8 cellular contexts compared by ENCODE assay signal in the genomic region with DNA sequence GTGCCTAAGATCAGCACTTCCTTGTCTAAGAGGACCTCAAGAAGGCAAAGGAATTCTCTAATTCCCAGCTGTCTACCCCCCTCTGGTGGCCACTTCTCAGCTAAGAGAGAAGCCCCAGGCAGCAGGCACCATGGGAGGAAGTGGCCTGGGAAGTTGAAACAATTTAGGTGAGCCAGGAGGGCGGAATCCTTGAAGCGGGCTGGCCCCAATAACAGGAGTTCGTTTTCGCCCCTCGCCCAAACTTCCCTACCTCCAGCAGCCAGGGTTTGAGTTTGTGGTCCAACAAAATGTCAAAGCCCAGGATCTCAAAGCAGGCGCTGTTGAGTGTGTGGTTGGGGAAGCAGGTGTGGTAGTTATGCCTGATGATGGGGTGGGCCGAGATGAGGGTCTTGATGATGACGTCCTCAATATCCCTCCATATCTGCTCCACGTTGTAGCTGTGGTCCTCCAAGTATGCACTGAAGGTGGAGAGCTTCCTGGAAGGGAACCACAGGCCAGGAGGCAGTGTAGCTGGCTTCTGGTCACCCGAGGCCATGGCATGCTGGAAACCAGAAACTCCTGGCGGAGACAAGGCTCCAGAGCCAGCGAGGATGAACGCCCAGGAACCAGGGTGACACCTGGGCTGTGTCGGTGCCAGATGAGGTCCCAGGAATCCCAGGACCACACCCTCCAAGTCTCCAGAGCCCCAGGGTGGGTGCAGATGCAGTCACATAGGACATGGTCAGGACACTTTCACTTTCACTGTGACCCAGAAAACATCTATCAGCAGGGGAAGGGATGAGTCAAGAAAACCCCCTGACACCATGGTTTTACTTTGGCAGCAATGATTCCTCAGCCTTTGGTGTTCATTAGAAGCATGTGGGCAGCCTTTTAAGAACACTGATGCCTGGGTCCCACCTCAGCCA. TPM values are rescaled to one million over a fixed set of nuclear protein-coding genes. Genes with fewer than 3 reads are reported as not detected.
A peak's percentile ranks its signal among the peaks of the same experiment; 100 is the strongest.
DNase-seq lines count a peak whose midpoint lies in the region; ATAC-seq and TF ChIP-seq lines count a peak whose summit lies in the region.

No MANE protein-coding gene starts in this region.

- WGBS in ovary, 3 donors, result 42 to 50% (median 46%) methylated on average over 14 of the region's 14 CpGs

- no peak overlapping the region for H3K27ac Mint-ChIP-seq in GM23338
- H3K27ac Mint-ChIP-seq in activated T-helper 2 cell treated with anti-CD3 and anti-CD28 coated beads, Interferon-gamma antibody, Interleukin-2, Interleukin-4, amounts not matched to agents 10 μg/mL and 5 μg/mL and 100 μg/mL, durations not matched to agents 14 hours and 24 hours and 36 hours, result no peak overlapping the region

- H3K9me2 ChIP-seq in GM23338 (ENCODE audit: insufficient read depth), result no peaks in the 10 kb centered on the region

- no peak for TF ChIP-seq POLR2A in ovary (IDR thresholded peaks at IDR 0.05)

- ATAC-seq in GM23338 (peak; percentile 97), HG03025 (IDR thresholded peaks at IDR 0.05; ENCODE audit: low FRiP score, unreplicated experiment) (no peak), HG02571 (IDR thresholded peaks at IDR 0.05; ENCODE audit: unreplicated experiment) (no peak)

- peaks cover 14% of the 10 kb centered on the region for H3K27me3 Mint-ChIP-seq in GM23338 (ENCODE audit: insufficient read depth, low read depth, poor library complexity)
- peaks cover 50% of the 10 kb centered on the region for H3K27me3 Mint-ChIP-seq in activated T-helper 2 cell treated with anti-CD3 and anti-CD28 coated beads, Interferon-gamma antibody, Interleukin-2, Interleukin-4, amounts not matched to agents 10 μg/mL and 5 μg/mL and 100 μg/mL, durations not matched to agents 14 hours and 24 hours and 36 hours (ENCODE audit: low read depth)

- no peaks in the 10 kb centered on the region for H3K9me3 ChIP-seq in ovary

- no peak overlapping the region for H3K4me3 ChIP-seq in GM23338
- H3K4me3 ChIP-seq in ovary, result no peak overlapping the region

- TF ChIP-seq EP300 in ovary (IDR thresholded peaks at IDR 0.05), result no peak

- H2AFZ ChIP-seq in GM23338, result no peak overlapping the region

- no peaks in the 10 kb centered on the region for H4K20me1 ChIP-seq in GM23338 (replicated peaks; ENCODE audit: insufficient read depth)

- no peak overlapping the region for H3K4me2 ChIP-seq in GM23338

- H3K36me3 Mint-ChIP-seq in GM23338 (ENCODE audit: low read depth), result no peaks in the 10 kb centered on the region; the same call in 2 of the 3 replicates
- no peaks in the 10 kb centered on the region for H3K36me3 Mint-ChIP-seq in activated T-helper 2 cell treated with anti-CD3 and anti-CD28 coated beads, Interferon-gamma antibody, Interleukin-2, Interleukin-4, amounts not matched to agents 10 μg/mL and 5 μg/mL and 100 μg/mL, durations not matched to agents 14 hours and 24 hours and 36 hours (ENCODE audit: low read depth)

- DNase-seq in DMS53 treated with DMSO at 0.1 percent for 48 hours (lab: John Stamatoyannopoulos, UW; ENCODE audit: unreplicated experiment), result peak; percentile 63
- DNase-seq in GM23338 (ENCODE audit: low spot score), result peak; percentile 97
- peak; percentile 55 to 73 for DNase-seq in NCI-H524 (lab: John Stamatoyannopoulos, UW)
- DNase-seq in activated T-helper 2 cell treated with anti-CD3 and anti-CD28 coated beads, Interferon-gamma antibody, Interleukin-2, Interleukin-4, amounts not matched to agents 10 μg/mL and 5 μg/mL and 100 μg/mL, durations not matched to agents 14 hours and 24 hours and 36 hours (ENCODE audit: low spot score), result peak; percentile 13
- DNase-seq in glomerular endothelial cell (ENCODE audit: extremely low read depth, low read depth, low spot score), result peak; percentile 67
- peak; percentile 27 to 68 (median 39) for DNase-seq in ovary

- peaks cover 6% of the 10 kb centered on the region for H3K4me1 Mint-ChIP-seq in GM23338
- peaks cover 18% of the 10 kb centered on the region for H3K4me1 Mint-ChIP-seq in activated T-helper 2 cell treated with anti-CD3 and anti-CD28 coated beads, Interferon-gamma antibody, Interleukin-2, Interleukin-4, amounts not matched to agents 10 μg/mL and 5 μg/mL and 100 μg/mL, durations not matched to agents 14 hours and 24 hours and 36 hours (ENCODE audit: low read depth)

- no peaks in the 10 kb centered on the region for H3K36me3 ChIP-seq in GM23338 (ENCODE audit: insufficient read depth)
- no peaks in the 10 kb centered on the region for H3K36me3 ChIP-seq in ovary

- 0 out of 2 replicates have a peak, but pooled peaks cover 2% of the 10 kb centered on the region for H3F3A ChIP-seq in GM23338 (replicated peaks; ENCODE audit: low read depth)

- intact Hi-C loops in activated T-helper 2 cell treated with anti-CD3 and anti-CD28 coated beads, Interferon-gamma antibody, Interleukin-2, Interleukin-4, amounts not matched to agents 10 μg/mL and 5 μg/mL and 100 μg/mL, durations not matched to agents 14 hours and 24 hours and 36 hours (cut with micrococcal nuclease), result no loop called here
- intact Hi-C loops in ovary (cut with DNase I), result loop anchor here in 1 of 4 donors (10.0 kb wide), 1 partner anchor 67 kb away; a partner anchor contains a TSS

- H3K4me3 Mint-ChIP-seq in GM23338, result no peak overlapping the region
- H3K4me3 Mint-ChIP-seq in activated T-helper 2 cell treated with anti-CD3 and anti-CD28 coated beads, Interferon-gamma antibody, Interleukin-2, Interleukin-4, amounts not matched to agents 10 μg/mL and 5 μg/mL and 100 μg/mL, durations not matched to agents 14 hours and 24 hours and 36 hours (ENCODE audit: low read depth), result no peak overlapping the region

- no peaks in the 10 kb centered on the region for H3K9me3 Mint-ChIP-seq in GM23338
- no peaks in the 10 kb centered on the region for H3K9me3 Mint-ChIP-seq in activated T-helper 2 cell treated with anti-CD3 and anti-CD28 coated beads, Interferon-gamma antibody, Interleukin-2, Interleukin-4, amounts not matched to agents 10 μg/mL and 5 μg/mL and 100 μg/mL, durations not matched to agents 14 hours and 24 hours and 36 hours

- TF ChIP-seq CTCF in GM23338 (conservative IDR thresholded peaks at IDR 0.05; ENCODE audit: low read depth in 2 of 2) (peak; percentile 88 to 97), ovary (IDR thresholded peaks at IDR 0.05) (no peak)

- H3K27ac ChIP-seq in GM23338 (ENCODE audit: low read depth) (no peak overlapping the region), ovary (no peak overlapping the region)

- peaks cover 15% of the 10 kb centered on the region; the same call in 1 of the 2 replicates for H3K27me3 ChIP-seq in GM23338 (ENCODE audit: insufficient read depth)
- no peaks in the 10 kb centered on the region for H3K27me3 ChIP-seq in ovary

- H3K79me2 ChIP-seq in GM23338 (replicated peaks; ENCODE audit: insufficient read depth), result no peaks in the 10 kb centered on the region

- H3K4me1 ChIP-seq in GM23338 (ENCODE audit: insufficient read depth) (no peaks in the 10 kb centered on the region), ovary (ENCODE audit: insufficient read depth) (no peaks in the 10 kb centered on the region)

TF ChIP-seq in GM23338, 12 proteins besides CTCF, POLR2A, EP300 and RAD21 (continues in another document):
- TF ChIP-seq, protein P1, sequence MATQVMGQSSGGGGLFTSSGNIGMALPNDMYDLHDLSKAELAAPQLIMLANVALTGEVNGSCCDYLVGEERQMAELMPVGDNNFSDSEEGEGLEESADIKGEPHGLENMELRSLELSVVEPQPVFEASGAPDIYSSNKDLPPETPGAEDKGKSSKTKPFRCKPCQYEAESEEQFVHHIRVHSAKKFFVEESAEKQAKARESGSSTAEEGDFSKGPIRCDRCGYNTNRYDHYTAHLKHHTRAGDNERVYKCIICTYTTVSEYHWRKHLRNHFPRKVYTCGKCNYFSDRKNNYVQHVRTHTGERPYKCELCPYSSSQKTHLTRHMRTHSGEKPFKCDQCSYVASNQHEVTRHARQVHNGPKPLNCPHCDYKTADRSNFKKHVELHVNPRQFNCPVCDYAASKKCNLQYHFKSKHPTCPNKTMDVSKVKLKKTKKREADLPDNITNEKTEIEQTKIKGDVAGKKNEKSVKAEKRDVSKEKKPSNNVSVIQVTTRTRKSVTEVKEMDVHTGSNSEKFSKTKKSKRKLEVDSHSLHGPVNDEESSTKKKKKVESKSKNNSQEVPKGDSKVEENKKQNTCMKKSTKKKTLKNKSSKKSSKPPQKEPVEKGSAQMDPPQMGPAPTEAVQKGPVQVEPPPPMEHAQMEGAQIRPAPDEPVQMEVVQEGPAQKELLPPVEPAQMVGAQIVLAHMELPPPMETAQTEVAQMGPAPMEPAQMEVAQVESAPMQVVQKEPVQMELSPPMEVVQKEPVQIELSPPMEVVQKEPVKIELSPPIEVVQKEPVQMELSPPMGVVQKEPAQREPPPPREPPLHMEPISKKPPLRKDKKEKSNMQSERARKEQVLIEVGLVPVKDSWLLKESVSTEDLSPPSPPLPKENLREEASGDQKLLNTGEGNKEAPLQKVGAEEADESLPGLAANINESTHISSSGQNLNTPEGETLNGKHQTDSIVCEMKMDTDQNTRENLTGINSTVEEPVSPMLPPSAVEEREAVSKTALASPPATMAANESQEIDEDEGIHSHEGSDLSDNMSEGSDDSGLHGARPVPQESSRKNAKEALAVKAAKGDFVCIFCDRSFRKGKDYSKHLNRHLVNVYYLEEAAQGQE (IDR thresholded peaks at IDR 0.05; ENCODE audit: unreplicated experiment), result no peak

RNA-seq across cellular contexts. Expression of a gene that starts 25.6 kb away (rescaled TPM):
- total RNA-seq in GM23338 (2014; rRNA removed; shearing (Covaris generic)), result 1.9 and 2.3 TPM in 2 replicates
- polyA plus RNA-seq in GM23338 (2016; fragmentation: Nextera tagmentation; extraction: Ambion mirVana) (3.5 and 4.7 TPM in 2 replicates), ovary (under 1 TPM; 0.06 to 0.47 TPM)
- total RNA-seq in activated T-helper 2 cell treated with anti-CD3 and anti-CD28 coated beads, Interferon-gamma antibody, Interleukin-2, Interleukin-4, amounts not matched to agents 10 μg/mL and 5 μg/mL and 100 μg/mL, durations not matched to agents 14 hours and 24 hours and 36 hours, result 0.07 TPM in 1 of 2 replicates, not detected in the other
- total RNA-seq in glomerular endothelial cell (not detected in 2 replicates), ovary (1 to 10 TPM in 1 of 7 donors, under 1 TPM in 3, not detected in 3; 0.17 to 3.8 (median 0.52) TPM)

RNA-seq across cellular contexts. Expression of a gene that starts 39.5 kb away (rescaled TPM):
- 14.4 and 24.8 TPM in 2 replicates for total RNA-seq in GM23338 (2014; rRNA removed; shearing (Covaris generic))
- polyA plus RNA-seq in GM23338 (2016; fragmentation: Nextera tagmentation; extraction: Ambion mirVana) (12.5 and 16.3 TPM in 2 replicates), ovary (100 to 1,000 TPM in 1 of 2 donors, 10 to 100 TPM in 1; 75.4 to 239 TPM)
- 51.7 and 53.7 TPM in 2 replicates for total RNA-seq in activated T-helper 2 cell treated with anti-CD3 and anti-CD28 coated beads, Interferon-gamma antibody, Interleukin-2, Interleukin-4, amounts not matched to agents 10 μg/mL and 5 μg/mL and 100 μg/mL, durations not matched to agents 14 hours and 24 hours and 36 hours
- total RNA-seq in glomerular endothelial cell (44.4 and 55.5 TPM in 2 replicates), ovary (100 to 1,000 TPM in 6 of 7 donors, 10 to 100 TPM in 1; 72.1 to 180 (median 159) TPM)

Comparison
In these comparisons a context has a peak if more than half of its experiments do, and no peak if none do; other contexts are left out.
1. DNase-seq: peak in every context shown above with its lines; median percentile 97 in GM23338; 67 in glomerular endothelial cell; 64 in NCI-H524; 63 in DMS53 treated with DMSO at 0.1 percent for 48 hours; 39 in ovary; 13 in activated T-helper 2 cell treated with anti-CD3 and anti-CD28 coated beads, Interferon-gamma antibody, Interleukin-2, Interleukin-4, amounts not matched to agents 10 μg/mL and 5 μg/mL and 100 μg/mL, durations not matched to agents 14 hours and 24 hours and 36 hours.
2. CTCF ChIP-seq: peak in GM23338 (2 of 2); none in ovary (0 of 3).